ENCODE assay signal across 13 cellular contexts in genomic region chr1:21702780-21703179, GRCh38. TPM values are rescaled to one million over a fixed set of nuclear protein-coding genes. Genes with fewer than 3 reads are reported as not detected.
A peak's percentile ranks its signal among the peaks of the same experiment; 100 is the strongest.
DNase-seq lines count a peak whose midpoint lies in the region; ATAC-seq, FAIRE-seq and TF ChIP-seq lines count a peak whose summit lies in the region.
"Had no signal": no experiment of that assay in that cellular context is flagged by ENCODE, and none has a peak within 500 bp of the region (broad histone marks: within the 10 kb centered on the region; RNA-seq: fewer than 3 reads in every experiment).

No MANE protein-coding gene starts in this region.

- peak overlapping the region; percentile 8 for H3K27ac Mint-ChIP-seq in nephron progenitor cell
- H3K27ac Mint-ChIP-seq: CD8-positive, alpha-beta T cell had no signal

- intact Hi-C loops in K562 (cut with micrococcal nuclease) (loop anchor here (1.0 kb wide), 2 partner anchors 80 to 262 kb away; no protein-coding TSS in a partner anchor), ovary (cut with DNase I) (no loop called here)

- H3K79me2 ChIP-seq in GM23248 (ENCODE audit: insufficient read depth) (peaks cover 18% of the 10 kb centered on the region), K562 (ENCODE audit: control insufficient read depth, insufficient read depth, low read length) (peaks cover 16% of the 10 kb centered on the region; the same call in 1 of the 3 replicates)

- no peaks in the 10 kb centered on the region for H3K9me2 ChIP-seq in GM23248 (ENCODE audit: insufficient read depth)

- H3K4me3 Mint-ChIP-seq in nephron progenitor cell = no peak overlapping the region
- H3K4me3 Mint-ChIP-seq: CD8-positive, alpha-beta T cell had no signal

- POLR2A ChIA-PET in K562 (lab: Yijun Ruan, JAX) = interaction anchor here (0.9 to 1.9 kb wide), 4 partner anchors 27 to 197 kb away, joined by 3 to 6 read pairs (median 4); no protein-coding TSS in a partner anchor

- no peak for TF ChIP-seq RAD21 in K562 (CRISPR knock-in tag; conservative IDR thresholded peaks at IDR 0.05 in 1 of 2, IDR thresholded peaks at IDR 0.05 in 1 of 2)

- H3K9ac ChIP-seq in GM23248 = peak overlapping the region; percentile 54
- H3K9ac ChIP-seq in K562 (ENCODE audit: insufficient read depth in 1 of 2, low read depth in 2 of 2, low read length in 2 of 2) = no peak overlapping the region

- H3K4me1 Mint-ChIP-seq in nephron progenitor cell = peaks cover 35% of the 10 kb centered on the region

- DNase-seq in GM23248 (no peak), K562 (ENCODE audit: extremely low read depth in 1 of 4, low spot score in 3 of 4) (no peak), iris pigment epithelial cell (ENCODE audit: low read depth) (peak; percentile 36), nephron progenitor cell (no peak), omental fat pad (ENCODE audit: low spot score) (no peak), ovary (no peak), DMS53 (lab: John Stamatoyannopoulos, UW) (no peak), NCI-H187 treated with DMSO at 0.1 percent for 48 hours (lab: John Stamatoyannopoulos, UW) (no peak)
- DNase-seq: BE2C; CD8-positive, alpha-beta T cell; NCI-H2171; NCI-H774 had no signal

- CTCF ChIA-PET in K562 (lab: Yijun Ruan, JAX; ENCODE audit: low intra/inter-chr PET ratio) = interaction anchor here (0.6 kb wide), 3 partner anchors 80 to 285 kb away, joined by 3 to 7 read pairs (median 3); partner anchors contain the start of gene USP48

- H2AFZ ChIP-seq in GM23248 (no peak overlapping the region), K562 (ENCODE audit: low read depth, low read length) (no peak overlapping the region)

- peaks cover 28% of the 10 kb centered on the region for H3K36me3 ChIP-seq in GM23248 (ENCODE audit: low read depth)
- peaks cover 90% of the 10 kb centered on the region for H3K36me3 ChIP-seq in K562 (ENCODE audit: control insufficient read depth, insufficient read depth, low read length)
- no peaks in the 10 kb centered on the region for H3K36me3 ChIP-seq in ovary

- TF ChIP-seq CTCF in K562 (IDR thresholded peaks at IDR 0.05 in 2 of 3, conservative IDR thresholded peaks at IDR 0.05 in 1 of 3; ENCODE audit: insufficient read depth in 2 of 3, low read depth in 1 of 3, low read length in 3 of 3) (no peak), nephron progenitor cell (IDR thresholded peaks at IDR 0.05) (no peak), omental fat pad (IDR thresholded peaks at IDR 0.05) (no peak), ovary (IDR thresholded peaks at IDR 0.05) (no peak)

- H3K4me3 ChIP-seq in GM23248 (no peak overlapping the region), K562 (no peak overlapping the region), ovary (no peak overlapping the region)

- H3K4me2 ChIP-seq in GM23248 (ENCODE audit: unreplicated experiment) (peak overlapping the region; percentile 48), K562 (ENCODE audit: insufficient read depth, low read length) (no peak overlapping the region)

- H4K20me1 ChIP-seq in GM23248 (ENCODE audit: insufficient read depth) (no peaks in the 10 kb centered on the region), K562 (replicated peaks; ENCODE audit: control insufficient read depth, insufficient read depth, low read length) (no peaks in the 10 kb centered on the region)

- no peaks in the 10 kb centered on the region for H3K9me3 Mint-ChIP-seq in nephron progenitor cell
- H3K9me3 Mint-ChIP-seq: CD8-positive, alpha-beta T cell had no signal

- peak; percentile 39 for ATAC-seq in K562
- no peak for ATAC-seq in omental fat pad (ENCODE audit: low FRiP score)
- ATAC-seq: CD8-positive, alpha-beta T cell had no signal

- H3K27ac ChIP-seq in GM23248 (peak overlapping the region; percentile 84), K562 (ENCODE audit: extremely low read depth, low read depth, low read length) (no peak overlapping the region; the same call in 2 of the 3 replicates), ovary (no peak overlapping the region)

- no peak for FAIRE-seq in K562 (lab: Jason Lieb, UNC)
- FAIRE-seq: RCC 7860 had no signal

- H3F3A ChIP-seq in GM23248 (ENCODE audit: insufficient read depth) = peaks cover 48% of the 10 kb centered on the region

- in situ Hi-C loops in GM23248 (cut with MboI) (no loop called here), K562 (cut with MboI) (no loop called here)

- H3K9me3 ChIP-seq in GM23248 (ENCODE audit: low read depth) (no peaks in the 10 kb centered on the region), K562 (replicated peaks; ENCODE audit: control insufficient read depth, insufficient read depth, low read depth, low read length) (no peaks in the 10 kb centered on the region), ovary (no peaks in the 10 kb centered on the region)
- H3K9me3 ChIP-seq: BE2C had no signal

- no peaks in the 10 kb centered on the region for H3K9me1 ChIP-seq in K562 (ENCODE audit: control insufficient read depth, insufficient read depth, low read length)

- 96 to 98% methylated on average over 4 of the region's 4 CpGs for WGBS in GM23248 (ENCODE audit: low coverage in 1 of 2, low lambda C conversion rate in 2 of 2, missing lambda C conversion rate in 2 of 2), 2 experiments
- 85% methylated on average over 4 of the region's 4 CpGs for WGBS in K562 (ENCODE audit: insufficient coverage, low coverage, missing lambda C conversion rate)
- 90 to 96% (median 92%) methylated on average over 4 of the region's 4 CpGs for WGBS in ovary, 3 donors

- H3K27me3 Mint-ChIP-seq in nephron progenitor cell (ENCODE audit: low read depth, poor library complexity) = no peaks in the 10 kb centered on the region

- TF ChIP-seq POLR2A in K562 (conservative IDR thresholded peaks at IDR 0.05) (no peak), ovary (IDR thresholded peaks at IDR 0.05) (no peak)

- H3K4me1 ChIP-seq in GM23248 (ENCODE audit: insufficient read depth) (peaks cover 26% of the 10 kb centered on the region), K562 (replicated peaks in 1 of 2; ENCODE audit: control insufficient read depth in 2 of 2, insufficient read depth in 2 of 2, low read length in 2 of 2) (peaks cover 0 to 16% of the 10 kb centered on the region in 2 experiments; a peak in 2 of 5 replicates), ovary (ENCODE audit: insufficient read depth) (no peaks in the 10 kb centered on the region)
- H3K4me1 ChIP-seq: BE2C had no signal

- H3K27me3 ChIP-seq in GM23248 (replicated peaks; ENCODE audit: insufficient read depth) (no peaks in the 10 kb centered on the region), K562 (ENCODE audit: control insufficient read depth in 2 of 2, insufficient read depth in 2 of 2, low read length in 2 of 2) (no peaks in the 10 kb centered on the region), ovary (no peaks in the 10 kb centered on the region)
- H3K27me3 ChIP-seq: BE2C had no signal

- TF ChIP-seq EP300 in K562 (IDR thresholded peaks at IDR 0.05; ENCODE audit: low read length) = peak; percentile 38; the same call in 1 of the 2 replicates
- TF ChIP-seq EP300 in ovary (IDR thresholded peaks at IDR 0.05) = no peak

- BruUV-seq in K562 (replicated peaks; lab: Mats Ljungman, UMichigan) = no TSS peak

- H3K36me3 Mint-ChIP-seq in nephron progenitor cell (ENCODE audit: low read depth) = peaks cover 54% of the 10 kb centered on the region

TF ChIP-seq in K562, 482 proteins besides CTCF, POLR2A, EP300 and RAD21 (continues in another document):
- TF ChIP-seq ZNF239 (CRISPR knock-in tag; IDR thresholded peaks at IDR 0.05) = no peak
- no peak for TF ChIP-seq ZBTB2 (IDR thresholded peaks at IDR 0.05)
- TF ChIP-seq JUN (IDR thresholded peaks at IDR 0.05; ENCODE audit: borderline replicate concordance, low read depth, low read length) = no peak
- no peak for TF ChIP-seq JUN (CRISPR knock-in tag; IDR thresholded peaks at IDR 0.05; ENCODE audit: borderline replicate concordance)
- TF ChIP-seq GATAD2A (IDR thresholded peaks at IDR 0.05) = no peak
- TF ChIP-seq HNRNPK (IDR thresholded peaks at IDR 0.05; ENCODE audit: low read depth, low read length, poor library complexity, severe bottlenecking) = no peak
- TF ChIP-seq ZNF121 (CRISPR knock-in tag; conservative IDR thresholded peaks at IDR 0.05) = no peak
- no peak for TF ChIP-seq ARNT (IDR thresholded peaks at IDR 0.05)
- TF ChIP-seq NR2C1 (IDR thresholded peaks at IDR 0.05) = no peak
- peak; percentile 58 for TF ChIP-seq NR2C1 (tag; IDR thresholded peaks at IDR 0.05)

RNA-seq across cellular contexts. Expression of gene RAP1GAP, which starts 33.6 kb away (rescaled TPM):
- total RNA-seq in GM23248 (2014; rRNA removed; shearing (Covaris generic)) = 0.97 TPM in 1 of 2 replicates, not detected in the other
- 0.41 and 0.67 TPM in 2 replicates for polyA plus RNA-seq in GM23248 (2016; fragmentation: Nextera tagmentation; extraction: Ambion mirVana)
- total RNA-seq in K562 (2011; cell fraction: chromatin; rRNA removed; ENCODE audit: low replicate concordance) = 41.9 and 97.0 TPM in 2 replicates
- 41.8 and 44.9 TPM in 2 replicates for total RNA-seq in K562 (2011; cell fraction: nucleolus; rRNA removed)
- total RNA-seq in K562 (2011; cell fraction: nucleoplasm; rRNA removed) = 34.0 and 35.7 TPM in 2 replicates
- total RNA-seq in K562 (2014; rRNA removed) = 19.2 and 28.0 TPM in 2 replicates
- total RNA-seq in K562 (2014; rRNA removed; fragmentation: Illumina TruSeq; extraction: Trizol) = 7.0 and 7.3 TPM in 2 replicates
- 9.5 and 9.7 TPM in 2 replicates for total RNA-seq in K562 (2015; rRNA removed; fragmentation: Illumina TruSeq; extraction: Trizol)
- 30.2 and 31.0 TPM in 2 replicates for total RNA-seq in K562 (2021)
- polyA plus RNA-seq in K562 (2011; rRNA removed) = 30.2 and 36.0 TPM in 2 replicates
- 27.3 and 36.3 TPM in 2 replicates for polyA plus RNA-seq in K562 (2011; cell fraction: cytosol; rRNA removed)
- polyA plus RNA-seq in K562 (2011; cell fraction: nucleus; rRNA removed) = 68.0 and 110 TPM in 2 replicates
- polyA plus RNA-seq in K562 (2012) = 23.3 and 41.5 TPM in 2 replicates
- polyA plus RNA-seq in K562 (2014; fragmentation: Illumina TruSeq; extraction: Trizol) = 23.5 and 26.5 TPM in 2 replicates
- under 1 TPM; 0.29 to 0.51 TPM for polyA plus RNA-seq in K562 (2014; fragmentation: Nextera tagmentation; extraction: Ambion mirVana)
- polyA plus RNA-seq in K562 (2014; rRNA removed) = 21.7 and 22.3 TPM in 2 replicates
- 25.4 and 27.5 TPM in 2 replicates for polyA minus RNA-seq in K562 (2011; rRNA and poly(A)+ RNA removed)
- polyA minus RNA-seq in K562 (2011; cell fraction: cytosol; rRNA and poly(A)+ RNA removed) = 22.4 and 26.1 TPM in 2 replicates
- 26.9 and 27.0 TPM in 2 replicates for polyA minus RNA-seq in K562 (2011; cell fraction: nucleus; rRNA and poly(A)+ RNA removed)
- under 1 TPM in 3 of 4 donors, not detected in 1; 0.36 to 0.74 (median 0.38) TPM for total RNA-seq in omental fat pad
- 1 to 10 TPM in 6 of 7 donors, under 1 TPM in 1; 0.60 to 9.4 (median 2.8) TPM for total RNA-seq in ovary
- 1 to 10 TPM; 1.1 to 4.6 TPM for polyA plus RNA-seq in ovary
